ENCODE assay signal across 16 cellular contexts in the genomic region with DNA sequence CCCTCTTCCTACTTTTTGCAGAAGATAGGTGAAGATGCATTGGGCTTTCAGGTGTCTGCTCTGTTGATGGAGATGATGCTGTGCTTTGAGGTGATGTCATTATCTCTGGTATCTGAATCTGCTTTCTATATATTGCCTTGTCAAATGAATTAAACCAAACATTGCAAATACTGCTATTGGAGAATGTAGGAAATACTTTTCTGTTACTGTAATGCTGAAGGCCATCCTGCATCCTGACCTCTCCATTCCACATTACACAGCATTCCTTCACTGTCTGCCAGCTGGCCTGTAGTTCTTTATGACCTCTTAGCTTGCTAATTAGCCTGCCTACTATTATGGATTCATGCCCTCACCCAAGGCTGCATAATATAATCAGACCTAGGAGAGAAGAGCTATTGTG.
DNase-seq lines count a peak whose midpoint lies in the region; ATAC-seq and TF ChIP-seq lines count a peak whose summit lies in the region.
"Had no signal": no experiment of that assay in that cellular context is flagged by ENCODE, and none has a peak within 500 bp of the region (broad histone marks: within the 10 kb centered on the region; RNA-seq: fewer than 3 reads in every experiment).

No MANE protein-coding gene starts in this region.

- H3K27me3 ChIP-seq in gastroesophageal sphincter (no peaks in the 10 kb centered on the region), psoas muscle (ENCODE audit: insufficient read depth in 3 of 3, low read length in 2 of 3) (no peaks in the 10 kb centered on the region)

- DNase-seq in EH (ENCODE audit: low read depth) (peak; percentile 96), T-helper 17 cell (no peak), psoas muscle (no peak), foreskin melanocyte (no peak), posterior cingulate gyrus (no peak), NCI-H1436 treated with DMSO at 0.1 percent for 48 hours (lab: John Stamatoyannopoulos, UW) (no peak)
- no peak for DNase-seq in activated CD4-positive, alpha-beta T cell treated with anti-CD3 and anti-CD28 coated beads, Interleukin-2, amount 50 U/mL, for 4 hours
- DNase-seq: activated T-cell treated with anti-CD3 and anti-CD28 coated beads, Interleukin-2, amount 50 U/mL, for 48 hours; central memory CD4-positive, alpha-beta T cell; hippocampal formation; naive thymus-derived CD8-positive, alpha-beta T cell; NCI-H2171 treated with DMSO at 0.1 percent for 48 hours; stimulated activated naive CD8-positive, alpha-beta T cell treated with anti-CD3 and anti-CD28 coated beads, Interleukin-15, Interleukin-2, amounts not matched to agents 100 U/mL and 50 U/mL, for 24 hours had no signal

- peaks cover 7% of the 10 kb centered on the region for H3K4me1 Mint-ChIP-seq in T-helper 17 cell

- no peaks in the 10 kb centered on the region for H3K27me3 Mint-ChIP-seq in T-helper 17 cell
- H3K27me3 Mint-ChIP-seq: IgD-negative memory B cell; naive thymus-derived CD8-positive, alpha-beta T cell had no signal

- H3K27ac Mint-ChIP-seq in T-helper 17 cell: peak overlapping the region; percentile 32
- H3K27ac Mint-ChIP-seq: naive thymus-derived CD8-positive, alpha-beta T cell had no signal

- H3K36me3 ChIP-seq in gastroesophageal sphincter (peaks cover 0 to 35% of the 10 kb centered on the region in 2 donors), psoas muscle (ENCODE audit: insufficient read depth in 1 of 2, low read depth in 1 of 2) (peaks cover 12 to 50% of the 10 kb centered on the region in 2 donors)

- H3K4me1 ChIP-seq in gastroesophageal sphincter (peaks cover 14 to 93% (median 24%) of the 10 kb centered on the region in 3 donors), psoas muscle (peaks cover 56% of the 10 kb centered on the region)

- H3K9me3 ChIP-seq in T-helper 17 cell (ENCODE audit: control insufficient read depth, low read length, poor library complexity, severe bottlenecking) (no peaks in the 10 kb centered on the region), gastroesophageal sphincter (no peaks in the 10 kb centered on the region), psoas muscle (no peaks in the 10 kb centered on the region)

- no peak overlapping the region for H3K4me3 Mint-ChIP-seq in T-helper 17 cell
- H3K4me3 Mint-ChIP-seq: IgD-negative memory B cell; naive thymus-derived CD8-positive, alpha-beta T cell had no signal

- TF ChIP-seq CTCF in gastroesophageal sphincter (IDR thresholded peaks at IDR 0.05) (no peak), psoas muscle (IDR thresholded peaks at IDR 0.05) (no peak)

- peaks cover 10% of the 10 kb centered on the region for H3K36me3 Mint-ChIP-seq in T-helper 17 cell (ENCODE audit: low read depth)

- ATAC-seq in T-helper 17 cell: no peak
- ATAC-seq in gastroesophageal sphincter: peak; percentile 62
- ATAC-seq in psoas muscle: peak in 2 of 4 donors; percentile 23 to 50
- ATAC-seq: naive thymus-derived CD8-positive, alpha-beta T cell; stimulated activated naive CD8-positive, alpha-beta T cell treated with anti-CD3 and anti-CD28 coated beads, Interleukin-15, Interleukin-2, amounts not matched to agents 100 U/mL and 50 U/mL, for 24 hours had no signal

- no peak for TF ChIP-seq EP300 in gastroesophageal sphincter (IDR thresholded peaks at IDR 0.05)

- H3K4me3 ChIP-seq in gastroesophageal sphincter (no peak overlapping the region), psoas muscle (no peak overlapping the region)

- no peak for TF ChIP-seq POLR2A in gastroesophageal sphincter (IDR thresholded peaks at IDR 0.05)

- intact Hi-C loops in psoas muscle (cut with DNase I): no loop called here
- intact Hi-C loops in posterior cingulate gyrus (cut with DNase I): no loop called here

- H3K27ac ChIP-seq in gastroesophageal sphincter (peak overlapping the region in 3 of 4 donors; percentile 8 to 51 (median 36)), psoas muscle (peak overlapping the region; percentile 71)
- H3K27ac ChIP-seq: RWPE1 had no signal
